In the genomic region with DNA sequence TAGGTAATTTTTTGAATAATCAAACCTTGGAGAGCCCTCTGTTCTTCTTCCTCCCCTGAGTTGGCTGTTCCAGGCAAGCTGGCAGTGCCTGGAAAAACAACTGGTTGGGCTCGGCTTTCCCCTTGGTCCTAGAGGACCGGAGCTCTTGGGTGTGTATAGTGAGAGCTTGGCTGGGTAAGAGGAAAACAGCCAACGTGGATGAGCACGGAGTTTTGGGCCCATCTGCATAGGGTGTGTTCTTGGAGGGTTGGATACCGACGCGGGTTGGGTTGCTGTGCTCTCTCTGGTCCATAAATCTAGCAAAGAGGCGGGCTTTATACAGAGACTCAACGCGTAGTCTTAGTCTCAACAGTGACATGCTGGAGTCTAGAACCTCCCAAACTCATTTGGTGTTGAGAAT, we compare ENCODE assay signal across 1 cellular context.
TF ChIP-seq lines count a peak whose summit lies in the region.

No MANE protein-coding gene starts in this region.

TF ChIP-seq in HEK293, 187 proteins besides CTCF, POLR2A, EP300 and RAD21 (continued from another document):
- TF ChIP-seq, protein P1, sequence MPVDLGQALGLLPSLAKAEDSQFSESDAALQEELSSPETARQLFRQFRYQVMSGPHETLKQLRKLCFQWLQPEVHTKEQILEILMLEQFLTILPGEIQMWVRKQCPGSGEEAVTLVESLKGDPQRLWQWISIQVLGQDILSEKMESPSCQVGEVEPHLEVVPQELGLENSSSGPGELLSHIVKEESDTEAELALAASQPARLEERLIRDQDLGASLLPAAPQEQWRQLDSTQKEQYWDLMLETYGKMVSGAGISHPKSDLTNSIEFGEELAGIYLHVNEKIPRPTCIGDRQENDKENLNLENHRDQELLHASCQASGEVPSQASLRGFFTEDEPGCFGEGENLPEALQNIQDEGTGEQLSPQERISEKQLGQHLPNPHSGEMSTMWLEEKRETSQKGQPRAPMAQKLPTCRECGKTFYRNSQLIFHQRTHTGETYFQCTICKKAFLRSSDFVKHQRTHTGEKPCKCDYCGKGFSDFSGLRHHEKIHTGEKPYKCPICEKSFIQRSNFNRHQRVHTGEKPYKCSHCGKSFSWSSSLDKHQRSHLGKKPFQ (tag by site-specific recombination; IDR thresholded peaks at IDR 0.05): peak; percentile 90
- TF ChIP-seq ZNF221 (tag by site-specific recombination; IDR thresholded peaks at IDR 0.05; ENCODE audit: borderline replicate concordance) (no peak), ZNF555 (tag by site-specific recombination; conservative IDR thresholded peaks at IDR 0.05) (no peak), ZNF76 (tag by site-specific recombination; IDR thresholded peaks at IDR 0.05; ENCODE audit: borderline replicate concordance, low read depth) (0 out of 2 replicates have a peak, but pooled peaks have one; percentile 8), ZNF785 (tag by site-specific recombination; IDR thresholded peaks at IDR 0.05) (no peak), ZNF48 (tag by site-specific recombination; IDR thresholded peaks at IDR 0.05) (no peak), ZXDB (tag by site-specific recombination; IDR thresholded peaks at IDR 0.05) (no peak)
- TF ChIP-seq, protein P2, sequence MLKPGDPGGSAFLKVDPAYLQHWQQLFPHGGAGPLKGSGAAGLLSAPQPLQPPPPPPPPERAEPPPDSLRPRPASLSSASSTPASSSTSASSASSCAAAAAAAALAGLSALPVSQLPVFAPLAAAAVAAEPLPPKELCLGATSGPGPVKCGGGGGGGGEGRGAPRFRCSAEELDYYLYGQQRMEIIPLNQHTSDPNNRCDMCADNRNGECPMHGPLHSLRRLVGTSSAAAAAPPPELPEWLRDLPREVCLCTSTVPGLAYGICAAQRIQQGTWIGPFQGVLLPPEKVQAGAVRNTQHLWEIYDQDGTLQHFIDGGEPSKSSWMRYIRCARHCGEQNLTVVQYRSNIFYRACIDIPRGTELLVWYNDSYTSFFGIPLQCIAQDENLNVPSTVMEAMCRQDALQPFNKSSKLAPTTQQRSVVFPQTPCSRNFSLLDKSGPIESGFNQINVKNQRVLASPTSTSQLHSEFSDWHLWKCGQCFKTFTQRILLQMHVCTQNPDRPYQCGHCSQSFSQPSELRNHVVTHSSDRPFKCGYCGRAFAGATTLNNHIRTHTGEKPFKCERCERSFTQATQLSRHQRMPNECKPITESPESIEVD (tag by site-specific recombination; IDR thresholded peaks at IDR 0.05): no peak
